11 cellular contexts compared by ENCODE assay signal in the genomic region with DNA sequence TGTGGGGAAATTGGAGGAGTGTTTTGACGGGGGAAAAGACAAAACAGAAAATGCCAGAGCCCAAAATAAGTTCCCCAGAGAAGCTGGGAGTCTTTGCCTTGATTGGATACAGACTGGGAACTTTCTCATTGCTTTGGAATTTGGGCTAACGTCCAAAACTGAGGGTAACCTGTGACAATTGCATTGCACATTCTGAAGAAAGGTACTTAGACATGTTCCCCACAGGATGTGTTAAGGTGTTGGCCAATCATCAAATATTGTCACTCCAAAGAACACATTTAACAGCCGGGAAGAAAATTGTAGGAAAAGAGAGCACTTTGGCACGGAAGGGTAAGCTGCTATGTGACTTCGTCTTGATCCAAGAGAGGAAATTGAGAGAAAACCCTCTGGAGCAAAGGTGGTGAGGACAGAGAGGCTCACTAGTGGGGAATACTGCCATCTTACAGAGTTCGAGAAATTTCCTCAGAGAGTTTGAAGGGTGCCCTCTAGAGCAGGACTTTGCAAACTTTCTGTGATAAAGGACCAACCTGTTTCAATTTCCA.
DNase-seq lines count a peak whose midpoint lies in the region; ATAC-seq and TF ChIP-seq lines count a peak whose summit lies in the region.
"Had no signal": no experiment of that assay in that cellular context is flagged by ENCODE, and none has a peak within 500 bp of the region (broad histone marks: within the 10 kb centered on the region; RNA-seq: fewer than 3 reads in every experiment).

No MANE protein-coding gene starts in this region.

- no peak overlapping the region for H3K4me3 Mint-ChIP-seq in WTC11
- H3K4me3 Mint-ChIP-seq: activated CD4-positive, alpha-beta T cell treated with anti-CD3 and anti-CD28 coated beads, Interleukin-2, amount 10 ng/mL, durations not matched to agents 24 days and 14 days; neural crest cell had no signal

- H3K4me3 ChIP-seq in stomach = no peak overlapping the region
- no peak overlapping the region for H3K4me3 ChIP-seq in MG63

- ATAC-seq in WTC11 = peak; percentile 77
- ATAC-seq in left ventricle myocardium superior = peak; percentile 74
- no peak for ATAC-seq in GM21723 (IDR thresholded peaks at IDR 0.05; ENCODE audit: unreplicated experiment)
- ATAC-seq in HG02571 (IDR thresholded peaks at IDR 0.05; ENCODE audit: unreplicated experiment) = no peak

- POLR2A ChIA-PET in WTC11 (lab: Charles Lee) = no interaction called here

- H3K27ac Mint-ChIP-seq in WTC11 = no peak overlapping the region
- H3K27ac Mint-ChIP-seq: activated CD4-positive, alpha-beta T cell treated with anti-CD3 and anti-CD28 coated beads, Interleukin-2, amount 10 ng/mL, durations not matched to agents 24 days and 14 days had no signal

- TF ChIP-seq POLR2A in stomach (IDR thresholded peaks at IDR 0.05) = no peak

- H3K27me3 ChIP-seq in stomach = no peaks in the 10 kb centered on the region
- no peaks in the 10 kb centered on the region for H3K27me3 ChIP-seq in MG63

- H3K4me1 ChIP-seq in stomach = peaks cover 0 to 9% (median 6%) of the 10 kb centered on the region in 4 donors

- CTCF ChIA-PET in WTC11 (lab: Charles Lee) = no interaction called here

- H3K9me3 ChIP-seq in stomach (no peaks in the 10 kb centered on the region), MG63 (no peaks in the 10 kb centered on the region)

- no peaks in the 10 kb centered on the region for H3K4me1 Mint-ChIP-seq in WTC11

- no peaks in the 10 kb centered on the region for H3K36me3 Mint-ChIP-seq in WTC11

- no peaks in the 10 kb centered on the region for H3K27me3 Mint-ChIP-seq in WTC11 (ENCODE audit: low read depth)
- H3K27me3 Mint-ChIP-seq: activated CD4-positive, alpha-beta T cell treated with anti-CD3 and anti-CD28 coated beads, Interleukin-2, amount 10 ng/mL, durations not matched to agents 24 days and 14 days had no signal

- TF ChIP-seq CTCF in WTC11 (IDR thresholded peaks at IDR 0.05) = no peak
- TF ChIP-seq CTCF in stomach (IDR thresholded peaks at IDR 0.05) = no peak

- no peak for TF ChIP-seq EP300 in stomach (IDR thresholded peaks at IDR 0.05)

- 0 out of 2 replicates have a peak, but pooled peaks cover 6% of the 10 kb centered on the region for H3K9me3 Mint-ChIP-seq in WTC11
- H3K9me3 Mint-ChIP-seq: activated CD4-positive, alpha-beta T cell treated with anti-CD3 and anti-CD28 coated beads, Interleukin-2, amount 10 ng/mL, durations not matched to agents 24 days and 14 days; neural crest cell had no signal

- WGBS in stomach, 5 donors = 32 to 53% (median 43%) methylated on average over 6 of the region's 6 CpGs

- intact Hi-C loops in left ventricle myocardium superior (cut with micrococcal nuclease) = no loop called here
- intact Hi-C loops in stomach (cut with DNase I; ENCODE audit: low total_unique reads) = no loop called here

- H3K36me3 ChIP-seq in stomach = no peaks in the 10 kb centered on the region
- no peaks in the 10 kb centered on the region for H3K36me3 ChIP-seq in MG63

- H3K27ac ChIP-seq in stomach = peak overlapping the region in 4 of 5 donors; percentile 5 to 57 (median 30)

- DNase-seq in HCEC 1CT = peak; percentile 49
- DNase-seq in WTC11 (ENCODE audit: low spot score) = no peak
- no peak for DNase-seq in left ventricle myocardium superior
- DNase-seq in stomach = no peak
- no peak for DNase-seq in middle frontal gyrus (ENCODE audit: extremely low spot score, low spot score)
- DNase-seq in MG63 = no peak
- DNase-seq: activated CD4-positive, alpha-beta T cell treated with anti-CD3 and anti-CD28 coated beads, Interleukin-2, amount 10 ng/mL, durations not matched to agents 24 days and 14 days; NCI-H2081 had no signal

TF ChIP-seq in WTC11, 78 proteins besides CTCF, POLR2A, EP300 and RAD21 (continues in another document):
- TF ChIP-seq, protein P1, sequence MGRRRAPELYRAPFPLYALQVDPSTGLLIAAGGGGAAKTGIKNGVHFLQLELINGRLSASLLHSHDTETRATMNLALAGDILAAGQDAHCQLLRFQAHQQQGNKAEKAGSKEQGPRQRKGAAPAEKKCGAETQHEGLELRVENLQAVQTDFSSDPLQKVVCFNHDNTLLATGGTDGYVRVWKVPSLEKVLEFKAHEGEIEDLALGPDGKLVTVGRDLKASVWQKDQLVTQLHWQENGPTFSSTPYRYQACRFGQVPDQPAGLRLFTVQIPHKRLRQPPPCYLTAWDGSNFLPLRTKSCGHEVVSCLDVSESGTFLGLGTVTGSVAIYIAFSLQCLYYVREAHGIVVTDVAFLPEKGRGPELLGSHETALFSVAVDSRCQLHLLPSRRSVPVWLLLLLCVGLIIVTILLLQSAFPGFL (CRISPR knock-in tag; IDR thresholded peaks at IDR 0.05; ENCODE audit: borderline replicate concordance) = no peak
- no peak for TF ChIP-seq ATF2 (CRISPR knock-in tag; IDR thresholded peaks at IDR 0.05; ENCODE audit: borderline replicate concordance, low read depth)
- TF ChIP-seq TEAD1 (CRISPR knock-in tag; IDR thresholded peaks at IDR 0.05) = no peak
- no peak for TF ChIP-seq ZNF512 (CRISPR knock-in tag; IDR thresholded peaks at IDR 0.05; ENCODE audit: borderline replicate concordance)
- no peak for TF ChIP-seq NFATC4 (CRISPR knock-in tag; IDR thresholded peaks at IDR 0.05)
- TF ChIP-seq, protein P2, sequence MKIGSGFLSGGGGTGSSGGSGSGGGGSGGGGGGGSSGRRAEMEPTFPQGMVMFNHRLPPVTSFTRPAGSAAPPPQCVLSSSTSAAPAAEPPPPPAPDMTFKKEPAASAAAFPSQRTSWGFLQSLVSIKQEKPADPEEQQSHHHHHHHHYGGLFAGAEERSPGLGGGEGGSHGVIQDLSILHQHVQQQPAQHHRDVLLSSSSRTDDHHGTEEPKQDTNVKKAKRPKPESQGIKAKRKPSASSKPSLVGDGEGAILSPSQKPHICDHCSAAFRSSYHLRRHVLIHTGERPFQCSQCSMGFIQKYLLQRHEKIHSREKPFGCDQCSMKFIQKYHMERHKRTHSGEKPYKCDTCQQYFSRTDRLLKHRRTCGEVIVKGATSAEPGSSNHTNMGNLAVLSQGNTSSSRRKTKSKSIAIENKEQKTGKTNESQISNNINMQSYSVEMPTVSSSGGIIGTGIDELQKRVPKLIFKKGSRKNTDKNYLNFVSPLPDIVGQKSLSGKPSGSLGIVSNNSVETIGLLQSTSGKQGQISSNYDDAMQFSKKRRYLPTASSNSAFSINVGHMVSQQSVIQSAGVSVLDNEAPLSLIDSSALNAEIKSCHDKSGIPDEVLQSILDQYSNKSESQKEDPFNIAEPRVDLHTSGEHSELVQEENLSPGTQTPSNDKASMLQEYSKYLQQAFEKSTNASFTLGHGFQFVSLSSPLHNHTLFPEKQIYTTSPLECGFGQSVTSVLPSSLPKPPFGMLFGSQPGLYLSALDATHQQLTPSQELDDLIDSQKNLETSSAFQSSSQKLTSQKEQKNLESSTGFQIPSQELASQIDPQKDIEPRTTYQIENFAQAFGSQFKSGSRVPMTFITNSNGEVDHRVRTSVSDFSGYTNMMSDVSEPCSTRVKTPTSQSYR (CRISPR knock-in tag; IDR thresholded peaks at IDR 0.05) = no peak
- TF ChIP-seq, protein P3, sequence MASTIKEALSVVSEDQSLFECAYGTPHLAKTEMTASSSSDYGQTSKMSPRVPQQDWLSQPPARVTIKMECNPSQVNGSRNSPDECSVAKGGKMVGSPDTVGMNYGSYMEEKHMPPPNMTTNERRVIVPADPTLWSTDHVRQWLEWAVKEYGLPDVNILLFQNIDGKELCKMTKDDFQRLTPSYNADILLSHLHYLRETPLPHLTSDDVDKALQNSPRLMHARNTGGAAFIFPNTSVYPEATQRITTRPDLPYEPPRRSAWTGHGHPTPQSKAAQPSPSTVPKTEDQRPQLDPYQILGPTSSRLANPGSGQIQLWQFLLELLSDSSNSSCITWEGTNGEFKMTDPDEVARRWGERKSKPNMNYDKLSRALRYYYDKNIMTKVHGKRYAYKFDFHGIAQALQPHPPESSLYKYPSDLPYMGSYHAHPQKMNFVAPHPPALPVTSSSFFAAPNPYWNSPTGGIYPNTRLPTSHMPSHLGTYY (CRISPR knock-in tag; IDR thresholded peaks at IDR 0.05) = no peak
- no peak for TF ChIP-seq ZNF416 (CRISPR knock-in tag; IDR thresholded peaks at IDR 0.05)
- TF ChIP-seq CREB1 (CRISPR knock-in tag; IDR thresholded peaks at IDR 0.05) = no peak
- TF ChIP-seq ZNF232 (CRISPR knock-in tag; IDR thresholded peaks at IDR 0.05) = no peak
- no peak for TF ChIP-seq HMGXB4 (CRISPR knock-in tag; IDR thresholded peaks at IDR 0.05)

Comparison
In these comparisons a context has a peak if more than half of its experiments do, and no peak if none do; other contexts are left out.
1. ATAC-seq: peak in WTC11 (single experiment) and left ventricle myocardium superior (single experiment); none in GM21723 (single experiment) and HG02571 (single experiment).